25 cellular contexts compared by ENCODE assay signal in genomic region chr7:87253589-87254087, GRCh38. TPM values are rescaled to one million over a fixed set of nuclear protein-coding genes. Genes with fewer than 3 reads are reported as not detected.
DNase-seq lines count a peak whose midpoint lies in the region; ATAC-seq, FAIRE-seq and TF ChIP-seq lines count a peak whose summit lies in the region.
"Had no signal": no experiment of that assay in that cellular context is flagged by ENCODE, and none has a peak within 500 bp of the region (broad histone marks: within the 10 kb centered on the region; RNA-seq: fewer than 3 reads in every experiment).

No MANE protein-coding gene starts in this region.

- H3K9me3 ChIP-seq in K562 (replicated peaks; ENCODE audit: control insufficient read depth, insufficient read depth, low read depth, low read length), result no peaks in the 10 kb centered on the region; the same call in 1 of the 2 replicates
- H3K9me3 ChIP-seq: BE2C had no signal

- no peak overlapping the region for H3K18ac ChIP-seq in mesendoderm (ENCODE audit: low read length)

- H2BK120ac ChIP-seq in mesendoderm (ENCODE audit: low read depth, low read length), result no peak overlapping the region

- POLR2A ChIA-PET in K562 (lab: Yijun Ruan, JAX), result interaction anchor here (0.6 kb wide), 1 partner anchor 22 kb away, joined by 4 read pairs; no protein-coding TSS in a partner anchor

- no peak overlapping the region for H3K27ac ChIP-seq in K562 (ENCODE audit: extremely low read depth, low read depth, low read length)
- no peak overlapping the region for H3K27ac ChIP-seq in mesendoderm (ENCODE audit: low read depth, low read length)
- H3K27ac ChIP-seq: BLaER1 had no signal

- 2% methylated on average over 3 of the region's 3 CpGs for WGBS in K562 (ENCODE audit: insufficient coverage, low coverage, missing lambda C conversion rate)
- no CpG with 5 or more reads among the region's 3 CpGs for WGBS in mesendoderm (ENCODE audit: extremely low coverage, insufficient coverage, low lambda C conversion rate)

- no peaks in the 10 kb centered on the region for H4K20me1 ChIP-seq in K562 (replicated peaks; ENCODE audit: control insufficient read depth, insufficient read depth, low read length)
- H4K20me1 ChIP-seq: BLaER1 had no signal

- TF ChIP-seq EP300 in K562 (IDR thresholded peaks at IDR 0.05; ENCODE audit: low read length), result no peak

- no peak overlapping the region for H2BK5ac ChIP-seq in mesendoderm (ENCODE audit: low read length)

- no peak overlapping the region for H3K4ac ChIP-seq in mesendoderm (ENCODE audit: low read depth, low read length)

- H3K27me3 ChIP-seq in K562 (ENCODE audit: control insufficient read depth in 2 of 2, insufficient read depth in 2 of 2, low read length in 2 of 2) (no peaks in the 10 kb centered on the region), mesendoderm (ENCODE audit: insufficient read depth, low read length, poor library complexity) (no peaks in the 10 kb centered on the region)
- H3K27me3 ChIP-seq: BLaER1 had no signal

- ATAC-seq in K562 (no peak), HG03025 (IDR thresholded peaks at IDR 0.05; ENCODE audit: low FRiP score, unreplicated experiment) (no peak), GM19397 (IDR thresholded peaks at IDR 0.05; ENCODE audit: unreplicated experiment) (no peak)
- ATAC-seq: GM12878 had no signal

- H3K79me2 ChIP-seq in K562 (ENCODE audit: control insufficient read depth, insufficient read depth, low read length) (no peaks in the 10 kb centered on the region), mesendoderm (ENCODE audit: control insufficient read depth, insufficient read depth, low read length) (no peaks in the 10 kb centered on the region)

- H2AK5ac ChIP-seq in mesendoderm (ENCODE audit: low read length), result no peak overlapping the region

- H2BK15ac ChIP-seq in mesendoderm (replicated peaks; ENCODE audit: low read depth), result no peak overlapping the region

- H3K36me3 ChIP-seq in K562 (ENCODE audit: control insufficient read depth, insufficient read depth, low read length), result no peaks in the 10 kb centered on the region
- no peaks in the 10 kb centered on the region for H3K36me3 ChIP-seq in mesendoderm (ENCODE audit: control insufficient read depth, insufficient read depth, low read length)
- H3K36me3 ChIP-seq: BE2C, BLaER1 had no signal

- H4K5ac ChIP-seq in mesendoderm (ENCODE audit: low read length), result no peak overlapping the region

- H3K4me1 ChIP-seq in K562 (replicated peaks in 1 of 2; ENCODE audit: control insufficient read depth in 2 of 2, insufficient read depth in 2 of 2, low read length in 2 of 2), result no peaks in the 10 kb centered on the region
- H3K4me1 ChIP-seq in mesendoderm (ENCODE audit: control insufficient read depth, low read depth, low read length), result no peaks in the 10 kb centered on the region
- H3K4me1 ChIP-seq: BE2C, BLaER1 had no signal

- DNase-seq in K562 (ENCODE audit: extremely low read depth in 1 of 4, low spot score in 3 of 4), result peak in 1 of 4 experiments; percentile 23
- DNase-seq in mesendoderm, result peak; percentile 10
- no peak for DNase-seq in globus pallidus (ENCODE audit: low spot score)
- DNase-seq: 8988T; ACHN; BE2C; C1 segment of cervical spinal cord; CD4-positive, alpha-beta memory T cell; CD4-positive, CD25-positive, alpha-beta regulatory T cell; CD8-positive, alpha-beta memory T cell; COR-L47; DMS 273 treated with DMSO at 0.1 percent for 48 hours; DMS153; DMS53; DMS79; DND-41; EL; GDM1 had no signal

- H3K4me3 ChIP-seq in K562 (no peak overlapping the region), mesendoderm (ENCODE audit: low read length) (no peak overlapping the region)
- H3K4me3 ChIP-seq: BLaER1, GM12878 had no signal

- BruUV-seq in K562 (replicated peaks; lab: Mats Ljungman, UMichigan), result no TSS peak

- intact Hi-C loops in K562 (cut with micrococcal nuclease), result no loop called here

- no peak for TF ChIP-seq POLR2A in K562 (conservative IDR thresholded peaks at IDR 0.05)

- H3K4me2 ChIP-seq in K562 (ENCODE audit: insufficient read depth, low read length), result no peak overlapping the region
- no peak overlapping the region for H3K4me2 ChIP-seq in mesendoderm (ENCODE audit: low read length)
- H3K4me2 ChIP-seq: BLaER1 had no signal

- H3K9ac ChIP-seq in K562 (ENCODE audit: insufficient read depth in 1 of 2, low read depth in 2 of 2, low read length in 2 of 2) (no peak overlapping the region), mesendoderm (ENCODE audit: low read length) (no peak overlapping the region)
- H3K9ac ChIP-seq: BLaER1 had no signal

- H4K8ac ChIP-seq in mesendoderm (ENCODE audit: low read depth, low read length), result no peak overlapping the region

- in situ Hi-C loops in K562 (cut with MboI), result no loop called here

- no peak for TF ChIP-seq CTCF in K562 (IDR thresholded peaks at IDR 0.05 in 2 of 3, conservative IDR thresholded peaks at IDR 0.05 in 1 of 3; ENCODE audit: insufficient read depth in 2 of 3, low read depth in 1 of 3, low read length in 3 of 3)

- H3K23ac ChIP-seq in mesendoderm (ENCODE audit: low read length), result no peak overlapping the region

- no peak overlapping the region for H2AFZ ChIP-seq in K562 (ENCODE audit: low read depth, low read length)

- no peak for FAIRE-seq in K562 (lab: Jason Lieb, UNC)
- FAIRE-seq: GM12878, GM12892, GM18507, GM19239 had no signal

- CTCF ChIA-PET in K562 (lab: Yijun Ruan, JAX; ENCODE audit: low intra/inter-chr PET ratio), result no interaction called here

- H3K79me1 ChIP-seq in mesendoderm (ENCODE audit: low read length), result no peaks in the 10 kb centered on the region

- no peaks in the 10 kb centered on the region for H3K9me1 ChIP-seq in K562 (ENCODE audit: control insufficient read depth, insufficient read depth, low read length)

- TF ChIP-seq RAD21 in K562 (CRISPR knock-in tag; conservative IDR thresholded peaks at IDR 0.05 in 1 of 2, IDR thresholded peaks at IDR 0.05 in 1 of 2), result no peak

- no peak overlapping the region for H3K56ac ChIP-seq in mesendoderm (ENCODE audit: low read length)

TF ChIP-seq in K562, 482 proteins besides CTCF, POLR2A, EP300 and RAD21 (continues in another document):
- TF ChIP-seq ZNF699 (CRISPR knock-in tag; IDR thresholded peaks at IDR 0.05; ENCODE audit: insufficient replicate concordance), result no peak
- no peak for TF ChIP-seq SMAD2 (IDR thresholded peaks at IDR 0.05; ENCODE audit: low read depth, low read length)
- TF ChIP-seq ZNF785 (CRISPR knock-in tag; IDR thresholded peaks at IDR 0.05), result no peak
- TF ChIP-seq ZFP36 (IDR thresholded peaks at IDR 0.05; ENCODE audit: low read depth, low read length, partially characterized antibody), result peak; percentile 23
- TF ChIP-seq DACH1 (IDR thresholded peaks at IDR 0.05; ENCODE audit: partially characterized antibody), result no peak
- peak; percentile 76 for TF ChIP-seq TEAD4 (IDR thresholded peaks at IDR 0.05; ENCODE audit: low read length)
- no peak for TF ChIP-seq TEAD4 (CRISPR knock-in tag; IDR thresholded peaks at IDR 0.05; ENCODE audit: borderline replicate concordance)
- no peak for TF ChIP-seq NELFE (IDR thresholded peaks at IDR 0.05; ENCODE audit: insufficient read depth, insufficient read length)
- no peak for TF ChIP-seq CHD4 (IDR thresholded peaks at IDR 0.05; ENCODE audit: insufficient read depth, insufficient replicate concordance, low read depth, low read length, poor library complexity, severe bottlenecking)
- 0 out of 2 replicates have a peak, but pooled peaks have one; percentile 36 for TF ChIP-seq MITF (IDR thresholded peaks at IDR 0.05)
- TF ChIP-seq, protein P1, sequence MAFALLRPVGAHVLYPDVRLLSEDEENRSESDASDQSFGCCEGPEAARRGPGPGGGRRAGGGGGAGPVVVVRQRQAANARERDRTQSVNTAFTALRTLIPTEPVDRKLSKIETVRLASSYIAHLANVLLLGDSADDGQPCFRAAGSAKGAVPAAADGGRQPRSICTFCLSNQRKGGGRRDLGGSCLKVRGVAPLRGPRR (CRISPR knock-in tag; IDR thresholded peaks at IDR 0.05), result no peak
- TF ChIP-seq RFX1 (IDR thresholded peaks at IDR 0.05), result no peak
- 0 out of 2 replicates have a peak, but pooled peaks have one; percentile 22 for TF ChIP-seq FOSL1 (tag; conservative IDR thresholded peaks at IDR 0.05)

RNA-seq across cellular contexts. Expression of gene TMEM243, which starts 34.1 kb away (rescaled TPM):
- 3.9 and 7.3 TPM in 2 replicates for total RNA-seq in K562 (2011; cell fraction: chromatin; rRNA removed; ENCODE audit: low replicate concordance)
- total RNA-seq in K562 (2011; cell fraction: nucleolus; rRNA removed), result 2.2 and 3.9 TPM in 2 replicates
- 4.3 and 6.5 TPM in 2 replicates for total RNA-seq in K562 (2011; cell fraction: nucleoplasm; rRNA removed)
- total RNA-seq in K562 (2014; rRNA removed) (6.6 and 8.6 TPM in 2 replicates), K562 (2014; rRNA removed; fragmentation: Illumina TruSeq; extraction: Trizol) (8.4 and 8.6 TPM in 2 replicates), K562 (2015; rRNA removed; fragmentation: Illumina TruSeq; extraction: Trizol) (5.2 and 6.7 TPM in 2 replicates), K562 (2021) (5.7 and 6.1 TPM in 2 replicates)
- polyA plus RNA-seq in K562 (2011; rRNA removed) (5.1 and 6.3 TPM in 2 replicates), K562 (2014; fragmentation: Illumina TruSeq; extraction: Trizol) (6.3 and 6.6 TPM in 2 replicates), K562 (2014; fragmentation: Nextera tagmentation; extraction: Ambion mirVana) (1 to 10 TPM; 3.9 to 4.2 TPM), K562 (2014; rRNA removed) (7.2 and 8.5 TPM in 2 replicates)
- 1.8 and 4.2 TPM in 2 replicates for polyA plus RNA-seq in K562 (2011; cell fraction: cytosol; rRNA removed)
- polyA plus RNA-seq in K562 (2011; cell fraction: nucleus; rRNA removed), result 4.3 and 6.7 TPM in 2 replicates
- 5.5 and 18.3 TPM in 2 replicates for polyA plus RNA-seq in K562 (2012)
- polyA minus RNA-seq in K562 (2011; rRNA and poly(A)+ RNA removed), result 3.7 and 3.8 TPM in 2 replicates
- 3.5 TPM in 1 of 2 replicates, not detected in the other for polyA minus RNA-seq in K562 (2011; cell fraction: cytosol; rRNA and poly(A)+ RNA removed)
- polyA minus RNA-seq in K562 (2011; cell fraction: nucleus; rRNA and poly(A)+ RNA removed), result 2.3 and 7.2 TPM in 2 replicates
- 23.7 TPM for polyA plus RNA-seq in mesendoderm (2013, experiment 1 of 2)
- polyA plus RNA-seq in mesendoderm (2013, experiment 2 of 2), result 22.5 TPM
